Comparison of ENCODE assay signal across 1 cellular context in the genomic region with DNA sequence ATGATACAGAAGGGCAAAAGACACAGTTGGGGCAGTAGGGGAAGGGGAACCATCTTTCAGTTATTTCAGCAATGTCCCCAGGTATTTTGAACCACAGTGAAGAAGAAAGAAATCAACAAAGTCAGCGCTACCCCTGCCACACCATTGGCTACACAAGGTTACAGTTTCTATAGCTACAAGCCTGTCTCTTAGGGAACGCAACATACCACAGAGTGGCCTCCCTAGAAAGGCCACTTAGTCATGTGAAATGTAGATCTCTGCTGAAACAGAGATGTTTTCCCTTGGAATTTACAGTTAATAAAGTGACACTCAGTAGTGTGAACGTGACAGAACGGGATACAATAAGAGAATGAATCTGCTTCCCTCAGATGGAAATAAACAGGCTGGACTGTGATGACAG.
TF ChIP-seq lines count a peak whose summit lies in the region.

No MANE protein-coding gene starts in this region.

TF ChIP-seq in K562, 482 proteins besides CTCF, POLR2A, EP300 and RAD21:
- TF ChIP-seq AFF4 (CRISPR knock-in tag; IDR thresholded peaks at IDR 0.05) (no peak), RFX1 (IDR thresholded peaks at IDR 0.05) (peak; percentile 46; the same call in 1 of the 2 replicates)
